In the genomic region with DNA sequence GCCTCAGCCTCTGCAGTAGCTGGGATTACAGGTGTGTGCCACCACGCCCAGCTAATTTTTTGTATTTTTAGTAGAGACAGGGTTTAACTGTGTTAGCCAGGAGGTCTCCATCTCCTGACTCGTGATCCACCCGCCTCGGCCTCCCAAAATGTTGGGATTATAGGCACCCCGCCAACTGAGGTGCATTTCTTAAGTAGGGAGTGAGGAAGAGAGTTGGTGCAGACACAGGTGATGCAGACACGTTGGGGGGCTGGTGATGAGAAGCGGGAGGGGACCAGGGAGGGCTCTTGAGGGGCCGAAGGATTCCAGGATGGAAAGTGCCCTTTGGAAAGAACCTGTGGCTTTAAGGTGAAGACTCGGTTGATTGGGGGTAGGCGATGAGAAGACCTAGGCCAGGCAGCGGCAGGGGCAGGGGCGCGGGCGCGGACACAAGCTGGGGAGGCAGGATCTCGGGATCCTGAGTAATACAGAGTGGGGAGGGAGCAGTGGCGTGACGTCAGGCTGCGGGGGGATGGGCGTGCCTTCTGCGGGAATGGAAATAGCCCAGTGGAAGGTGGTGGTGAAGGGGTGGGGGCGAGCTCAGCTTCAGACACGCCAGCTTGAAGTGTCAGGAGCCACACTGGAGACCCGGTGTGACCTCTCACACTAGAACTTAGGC, we compare ENCODE assay signal across 10 cellular contexts. TPM values are rescaled to one million over a fixed set of nuclear protein-coding genes. Genes with fewer than 3 reads are reported as not detected.
DNase-seq lines count a peak whose midpoint lies in the region; ATAC-seq and TF ChIP-seq lines count a peak whose summit lies in the region.
"Had no signal": no experiment of that assay in that cellular context is flagged by ENCODE, and none has a peak within 500 bp of the region (broad histone marks: within the 10 kb centered on the region; RNA-seq: fewer than 3 reads in every experiment).

No MANE protein-coding gene starts in this region.

- H3K4me1 Mint-ChIP-seq in HFFc6 (ENCODE audit: low read depth) (peaks cover 35% of the 10 kb centered on the region), natural killer cell (peaks cover 38 to 55% of the 10 kb centered on the region in 2 donors)

- H3K27ac Mint-ChIP-seq in HFFc6: peak overlapping the region; percentile 68
- H3K27ac Mint-ChIP-seq in natural killer cell: peak overlapping the region in 1 of 2 donors; percentile 90

- ATAC-seq in left lung (peak; percentile 7), natural killer cell (no peak)

- no peak for DNase-seq in HFFc6
- DNase-seq in cerebellum (ENCODE audit: low spot score): peak; percentile 77
- DNase-seq in left lung: peak; percentile 77 to 87
- peak; percentile 72 for DNase-seq in stromal cell of bone marrow (ENCODE audit: low read depth)
- no peak for DNase-seq in natural killer cell
- no peak for DNase-seq in AML-193 (lab: John Stamatoyannopoulos, UW)
- no peak for DNase-seq in COLO668 (lab: John Stamatoyannopoulos, UW; ENCODE audit: unreplicated experiment)
- no peak for DNase-seq in SW480 (ENCODE audit: low spot score)

- no peaks in the 10 kb centered on the region for H3K9me3 Mint-ChIP-seq in HFFc6
- H3K9me3 Mint-ChIP-seq in natural killer cell: no peaks in the 10 kb centered on the region

- no peak overlapping the region for H3K27ac ChIP-seq in left lung
- H3K27ac ChIP-seq: KMS-11 had no signal

- H3K4me3 Mint-ChIP-seq in HFFc6 (peak overlapping the region; percentile 65), natural killer cell (no peak overlapping the region)

- peaks cover 0 to 4% of the 10 kb centered on the region in 2 donors for H3K36me3 ChIP-seq in left lung
- H3K36me3 ChIP-seq: Peyer's patch had no signal

- no peaks in the 10 kb centered on the region for H3K27me3 ChIP-seq in left lung
- H3K27me3 ChIP-seq: Peyer's patch had no signal

- intact Hi-C loops in left lung (cut with DNase I) (no loop called here), natural killer cell (cut with micrococcal nuclease) (loop anchor here (5.0 kb wide), 1 partner anchor 169 kb away; a partner anchor contains a TSS)

- H3K36me3 Mint-ChIP-seq in HFFc6 (ENCODE audit: low read depth): peaks cover 14% of the 10 kb centered on the region
- H3K36me3 Mint-ChIP-seq in natural killer cell: no peaks in the 10 kb centered on the region

- H3K4me1 ChIP-seq in left lung: peaks cover 16 to 84% of the 10 kb centered on the region in 2 donors

- no peak overlapping the region for H3K4me3 ChIP-seq in left lung
- H3K4me3 ChIP-seq: Peyer's patch had no signal

- H3K27me3 Mint-ChIP-seq in HFFc6 (ENCODE audit: insufficient read depth) (peaks cover 6% of the 10 kb centered on the region), natural killer cell (ENCODE audit: low read depth in 2 of 2) (peaks cover 0 to 4% of the 10 kb centered on the region in 2 donors)

- H3K9me3 ChIP-seq in left lung: no peaks in the 10 kb centered on the region
- H3K9me3 ChIP-seq: Peyer's patch had no signal

- no peak for TF ChIP-seq CTCF in HFFc6 (IDR thresholded peaks at IDR 0.05)
- no peak for TF ChIP-seq CTCF in left lung (IDR thresholded peaks at IDR 0.05)
- no peak for TF ChIP-seq CTCF in natural killer cell (IDR thresholded peaks at IDR 0.05)

RNA-seq across cellular contexts. Expression of a gene that starts 2.5 kb away (rescaled TPM):
- 100 to 1,000 TPM; 303 to 341 (median 309) TPM for total RNA-seq in HFFc6 (2021; fragmentation: NEBNext Ultra II Directional; extraction: Animal tissue kit (Norgen Biotek cat#: 25700))
- total RNA-seq in cerebellum (23.9 TPM), left lung (100 to 1,000 TPM; 296 to 333 TPM), natural killer cell (100 to 1,000 TPM; 183 to 242 (median 217) TPM)

RNA-seq across cellular contexts. Expression of a gene that starts 8.9 kb away (rescaled TPM):
- total RNA-seq in HFFc6 (2021; fragmentation: NEBNext Ultra II Directional; extraction: Animal tissue kit (Norgen Biotek cat#: 25700)): 10 to 100 TPM; 15.6 to 19.3 (median 18.6) TPM
- total RNA-seq in cerebellum (22.3 TPM), left lung (10 to 100 TPM; 45.5 to 62.4 TPM), natural killer cell (100 to 1,000 TPM; 129 to 162 (median 144) TPM)

RNA-seq across cellular contexts. Expression of a gene that starts 20.0 kb away (rescaled TPM):
- not detected for total RNA-seq in HFFc6 (2021; fragmentation: NEBNext Ultra II Directional; extraction: Animal tissue kit (Norgen Biotek cat#: 25700))
- not detected for total RNA-seq in cerebellum
- total RNA-seq in left lung: 1 to 10 TPM in 1 of 2 donors, under 1 TPM in 1; 0.45 to 1.1 TPM
- under 1 TPM; 0.28 to 0.56 (median 0.45) TPM for total RNA-seq in natural killer cell

RNA-seq across cellular contexts. Expression of a gene that starts 26.6 kb away (rescaled TPM):
- 10 to 100 TPM; 34.2 to 43.8 (median 37.0) TPM for total RNA-seq in HFFc6 (2021; fragmentation: NEBNext Ultra II Directional; extraction: Animal tissue kit (Norgen Biotek cat#: 25700))
- 29.7 TPM for total RNA-seq in cerebellum
- total RNA-seq in left lung: 10 to 100 TPM; 56.4 to 64.8 TPM
- total RNA-seq in natural killer cell: 10 to 100 TPM; 63.1 to 80.7 (median 73.5) TPM

RNA-seq across cellular contexts. Expression of a gene that starts 36.3 kb away (rescaled TPM):
- 10 to 100 TPM; 15.8 to 30.3 (median 19.0) TPM for total RNA-seq in HFFc6 (2021; fragmentation: NEBNext Ultra II Directional; extraction: Animal tissue kit (Norgen Biotek cat#: 25700))
- total RNA-seq in cerebellum (30.4 TPM), left lung (10 to 100 TPM; 37.1 to 41.4 TPM), natural killer cell (10 to 100 TPM in 2 of 3 donors, 1 to 10 TPM in 1; 7.2 to 13.0 (median 10.9) TPM)

Comparison
In these comparisons a context has a peak if more than half of its experiments do, and no peak if none do; other contexts are left out.
1. DNase-seq: peak in cerebellum (single experiment), left lung (2 of 2) and stromal cell of bone marrow (single experiment); none in HFFc6 (single experiment), natural killer cell (single experiment), AML-193 (0 of 2), COLO668 (single experiment) and SW480 (single experiment).